Comparison of ENCODE assay signal across 8 cellular contexts in genomic region chr3:108088697-108089096, GRCh38. TPM values are rescaled to one million over a fixed set of nuclear protein-coding genes. Genes with fewer than 3 reads are reported as not detected.
DNase-seq lines count a peak whose midpoint lies in the region; ATAC-seq and TF ChIP-seq lines count a peak whose summit lies in the region.

No MANE protein-coding gene starts in this region.

- H3K4me3 Mint-ChIP-seq in glutamatergic neuron (ENCODE audit: unreplicated experiment) (no peak overlapping the region), type B pancreatic cell (peak overlapping the region; percentile 84)

- H3K9me3 Mint-ChIP-seq in glutamatergic neuron (ENCODE audit: unreplicated experiment) (peaks cover 16% of the 10 kb centered on the region), type B pancreatic cell (peaks cover 5% of the 10 kb centered on the region)

- H3K79me2 ChIP-seq in DOHH2 (ENCODE audit: control insufficient read depth, low read length): peaks cover 74% of the 10 kb centered on the region

- peaks cover 4% of the 10 kb centered on the region; the same call in 1 of the 2 replicates for H4K20me1 ChIP-seq in DOHH2 (ENCODE audit: control insufficient read depth, insufficient read depth, low read depth, low read length)

- no peak overlapping the region for H3K27ac ChIP-seq in DOHH2 (ENCODE audit: low read depth, low read length)

- ATAC-seq in GM19452 (IDR thresholded peaks at IDR 0.05; ENCODE audit: unreplicated experiment) (peak; percentile 53), HG03565 (IDR thresholded peaks at IDR 0.05; ENCODE audit: unreplicated experiment) (peak; percentile 43)

- peak overlapping the region; percentile 94 for H3K4me2 ChIP-seq in DOHH2 (ENCODE audit: low read length)

- peaks cover 19% of the 10 kb centered on the region for H3K4me1 Mint-ChIP-seq in glutamatergic neuron (ENCODE audit: low read depth, unreplicated experiment)
- H3K4me1 Mint-ChIP-seq in type B pancreatic cell (ENCODE audit: unreplicated experiment): peaks cover 10% of the 10 kb centered on the region

- TF ChIP-seq CTCF in DOHH2 (IDR thresholded peaks at IDR 0.05; ENCODE audit: low read depth, low read length, poor library complexity, severe bottlenecking) (no peak), WI38 (IDR thresholded peaks at IDR 0.05; ENCODE audit: low read depth, low read length) (no peak), glutamatergic neuron (IDR thresholded peaks at IDR 0.05; ENCODE audit: partially characterized antibody, unreplicated experiment) (no peak), type B pancreatic cell (conservative IDR thresholded peaks at IDR 0.05) (no peak)

- no peak for DNase-seq in glutamatergic neuron
- DNase-seq in type B pancreatic cell (ENCODE audit: extremely low spot score, unreplicated experiment): no peak
- DNase-seq in NCI-H345 (lab: John Stamatoyannopoulos, UW): no peak
- no peak for DNase-seq in HuH-7 (ENCODE audit: low spot score)

- peaks cover 15% of the 10 kb centered on the region for H3K27me3 Mint-ChIP-seq in glutamatergic neuron (ENCODE audit: unreplicated experiment)
- H3K27me3 Mint-ChIP-seq in type B pancreatic cell: peaks cover 7% of the 10 kb centered on the region

- peaks cover 59% of the 10 kb centered on the region for H3K4me1 ChIP-seq in DOHH2 (ENCODE audit: control insufficient read depth, low read length)

- H3K27me3 ChIP-seq in DOHH2 (ENCODE audit: control insufficient read depth, low read length): no peaks in the 10 kb centered on the region

- peak overlapping the region; percentile 90 for H3K27ac Mint-ChIP-seq in glutamatergic neuron (ENCODE audit: unreplicated experiment)
- no peak overlapping the region for H3K27ac Mint-ChIP-seq in type B pancreatic cell

- peaks cover 51% of the 10 kb centered on the region for H3K36me3 ChIP-seq in DOHH2 (ENCODE audit: control insufficient read depth, low read length)

- H3K9me2 ChIP-seq in DOHH2 (replicated peaks; ENCODE audit: control insufficient read depth, low read length): no peaks in the 10 kb centered on the region

- H3K4me3 ChIP-seq in DOHH2 (ENCODE audit: low read length) (peak overlapping the region; percentile 81), WI38 (ENCODE audit: low read depth, low read length) (peak overlapping the region; percentile 95)

- no peaks in the 10 kb centered on the region for H3K9me3 ChIP-seq in DOHH2 (ENCODE audit: control insufficient read depth, insufficient read depth, low read length)

- H3K36me3 Mint-ChIP-seq in glutamatergic neuron (ENCODE audit: unreplicated experiment) (peaks cover 3% of the 10 kb centered on the region), type B pancreatic cell (peaks cover 4% of the 10 kb centered on the region)

- peaks cover 15% of the 10 kb centered on the region for H3F3A ChIP-seq in DOHH2 (ENCODE audit: control insufficient read depth, insufficient read depth)

RNA-seq across cellular contexts. Expression of gene CD47, which starts 2.1 kb away (rescaled TPM):
- total RNA-seq in glutamatergic neuron (ENCODE audit: unreplicated experiment) (507 TPM), type B pancreatic cell (ENCODE audit: low replicate concordance) (113 and 204 TPM in 2 replicates)
